In the genomic region with DNA sequence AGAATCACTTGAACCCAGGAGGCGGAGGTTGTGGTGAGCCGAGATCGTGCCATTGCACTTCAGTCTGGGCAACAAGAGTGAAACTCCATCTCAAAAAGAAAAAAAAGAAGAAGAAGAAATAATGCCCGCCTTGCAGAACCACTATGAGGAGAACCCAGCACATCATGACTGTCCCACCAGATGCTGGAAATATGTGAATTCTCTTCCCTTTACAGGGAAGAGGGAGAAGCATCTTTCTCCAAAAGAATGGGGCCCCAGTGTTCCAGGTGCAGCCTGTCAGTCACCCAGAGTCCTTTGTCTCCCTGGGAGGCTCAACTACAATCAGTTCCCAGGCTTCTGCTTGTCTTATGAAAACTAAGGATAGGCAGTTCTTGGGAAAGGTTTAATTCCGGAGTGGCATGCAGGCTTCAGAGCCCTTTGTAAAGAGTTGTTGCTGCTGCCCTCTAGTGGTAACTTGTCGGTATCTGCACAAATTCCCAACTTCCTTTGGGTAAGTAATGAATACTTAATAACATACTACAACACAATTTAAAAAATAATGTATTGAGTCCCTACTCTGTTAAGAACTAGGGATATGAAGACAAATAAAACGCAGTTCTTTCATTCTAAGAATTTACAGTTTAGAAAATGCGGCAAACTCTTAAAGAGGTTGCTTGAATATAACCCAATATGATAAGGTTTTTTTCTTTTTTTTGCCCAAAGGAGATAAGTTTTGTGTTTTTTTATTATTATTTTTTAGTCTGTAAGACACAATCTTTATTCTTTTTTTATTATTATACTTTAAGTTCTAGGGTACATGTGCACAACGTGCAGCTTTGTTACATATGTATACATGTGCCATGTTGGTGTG, we compare ENCODE assay signal across 8 cellular contexts.
A peak's percentile ranks its signal among the peaks of the same experiment; 100 is the strongest.
DNase-seq lines count a peak whose midpoint lies in the region; ATAC-seq and TF ChIP-seq lines count a peak whose summit lies in the region.

No MANE protein-coding gene starts in this region.

- DNase-seq in activated CD8-positive, alpha-beta memory T cell treated with anti-CD3 and anti-CD28 coated beads for 24 hours = peak; percentile 68
- no peak for DNase-seq in activated CD8-positive, alpha-beta memory T cell treated with anti-CD3 and anti-CD28 coated beads, Interleukin-2, amount 50 U/mL, for 48 hours
- DNase-seq in NCI-H1048 (lab: John Stamatoyannopoulos, UW) = peak; percentile 33
- peak; percentile 66 for DNase-seq in SKM-1 treated with dmso at 0.1 percent for 144 hours (lab: John Stamatoyannopoulos, UW; ENCODE audit: unreplicated experiment)
- DNase-seq in brain microvascular endothelial cell = peak; percentile 77
- DNase-seq in iPS-NIHi7 (ENCODE audit: extremely low spot score) = peak; percentile 72
- peak; percentile 55 for DNase-seq in stimulated activated CD4-positive, alpha-beta T cell treated with anti-CD3 and anti-CD28 coated beads, Interleukin-15, amount 100 ng/mL, for 24 hours

- no peak overlapping the region for H3K27ac ChIP-seq in brain microvascular endothelial cell

- H3K36me3 ChIP-seq in brain microvascular endothelial cell (replicated peaks) = no peaks in the 10 kb centered on the region

- in situ Hi-C loops in brain microvascular endothelial cell (cut with HindIII; ENCODE audit: low pct_ligation_motif_present, low sequenced_read_pairs) = no loop called here

- no peak for ATAC-seq in HG03457 (IDR thresholded peaks at IDR 0.05; ENCODE audit: unreplicated experiment)

- peak; percentile 82 for TF ChIP-seq CTCF in brain microvascular endothelial cell (IDR thresholded peaks at IDR 0.05; ENCODE audit: low read depth, low read length, missing control alignments)

- peaks cover 2% of the 10 kb centered on the region for H3K27me3 ChIP-seq in brain microvascular endothelial cell (replicated peaks)

- no peak overlapping the region for H3K4me3 ChIP-seq in brain microvascular endothelial cell (ENCODE audit: low read depth, low read length)
